Comparison of ENCODE assay signal across 12 cellular contexts in the genomic region with DNA sequence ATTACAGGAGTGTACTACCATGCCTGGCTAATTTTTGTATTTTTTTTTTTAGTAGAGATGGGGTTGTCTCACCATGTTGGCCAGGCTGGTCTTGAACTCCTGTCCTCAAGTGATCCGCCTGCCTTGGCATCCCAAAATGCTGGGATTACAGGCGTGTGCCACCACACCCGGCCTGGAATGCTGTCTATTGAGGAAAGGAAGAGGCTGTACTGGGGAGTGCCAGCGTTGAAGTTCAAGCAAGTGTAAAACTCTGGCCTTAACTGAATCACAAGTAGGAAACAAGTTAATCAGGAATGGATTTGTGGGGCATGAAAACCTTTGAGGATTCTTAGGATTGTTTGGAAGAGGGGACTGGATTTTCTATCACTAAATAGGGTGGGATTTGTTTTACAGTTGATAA. TPM values are rescaled to one million over a fixed set of nuclear protein-coding genes. Genes with fewer than 3 reads are reported as not detected.
A peak's percentile ranks its signal among the peaks of the same experiment; 100 is the strongest.
DNase-seq lines count a peak whose midpoint lies in the region; ATAC-seq and TF ChIP-seq lines count a peak whose summit lies in the region.
"Had no signal": no experiment of that assay in that cellular context is flagged by ENCODE, and none has a peak within 500 bp of the region (broad histone marks: within the 10 kb centered on the region; RNA-seq: fewer than 3 reads in every experiment).

No MANE protein-coding gene starts in this region.

- 65% methylated on average over 4 of the region's 4 CpGs; no CpG with 5 or more reads in 1 of the 2 donors for WGBS in transverse colon (ENCODE audit: low coverage in 1 of 2), 2 donors
- WGBS in trophoblast cell (ENCODE audit: extremely low coverage, insufficient coverage, insufficient read length) = no CpG with 5 or more reads among the region's 4 CpGs

- H3K79me2 ChIP-seq in trophoblast cell (ENCODE audit: control insufficient read depth, insufficient read depth, low read length, poor library complexity) = no peaks in the 10 kb centered on the region

- H3K9ac ChIP-seq in iPS-20b (ENCODE audit: low read depth, low read length) (peak overlapping the region; percentile 75; the same call in 1 of the 2 replicates), trophoblast cell (ENCODE audit: low read length) (no peak overlapping the region)

- no peak overlapping the region for H3K18ac ChIP-seq in trophoblast cell (ENCODE audit: low read length)

- DNase-seq in activated naive CD4-positive, alpha-beta T cell treated with anti-CD3 and anti-CD28 coated beads, Interleukin-2, amount 10 ng/mL, durations not matched to agents 7 days and 5 days = no peak
- no peak for DNase-seq in activated naive CD4-positive, alpha-beta T cell treated with Interleukin-2 at 50 U/mL for 16 hours
- no peak for DNase-seq in activated CD8-positive, alpha-beta T cell treated with anti-CD3 and anti-CD28 coated beads, Interleukin-2, amount 10 ng/mL, durations not matched to agents 7 days and 5 days
- DNase-seq in transverse colon (peak; percentile 50), trophoblast cell (no peak), activated gamma-delta T cell treated with Interleukin-2 at 50 U/mL for 16 hours (no peak), coronary artery (ENCODE audit: low spot score) (no peak)
- DNase-seq: caudate nucleus, NCI-H2029 treated with DMSO at 0.1 percent for 48 hours, posterior cingulate gyrus had no signal

- H3K27me3 ChIP-seq in iPS-20b (ENCODE audit: insufficient read depth, low read length) (no peaks in the 10 kb centered on the region), transverse colon (no peaks in the 10 kb centered on the region), trophoblast cell (ENCODE audit: insufficient read depth, low read length) (no peaks in the 10 kb centered on the region)

- no peaks in the 10 kb centered on the region for H3K36me3 ChIP-seq in iPS-20b (ENCODE audit: insufficient read depth, low read depth, low read length)
- H3K36me3 ChIP-seq in transverse colon = no peaks in the 10 kb centered on the region
- no peaks in the 10 kb centered on the region for H3K36me3 ChIP-seq in trophoblast cell (ENCODE audit: control insufficient read depth in 1 of 2, insufficient read depth in 2 of 2, low read length in 2 of 2)

- no peaks in the 10 kb centered on the region for H3K9me3 Mint-ChIP-seq in activated naive CD4-positive, alpha-beta T cell treated with anti-CD3 and anti-CD28 coated beads, Interleukin-2, amount 10 ng/mL, durations not matched to agents 7 days and 5 days
- no peaks in the 10 kb centered on the region for H3K9me3 Mint-ChIP-seq in activated CD8-positive, alpha-beta T cell treated with anti-CD3 and anti-CD28 coated beads, Interleukin-2, amount 10 ng/mL, durations not matched to agents 7 days and 5 days (ENCODE audit: insufficient read depth)

- no peak overlapping the region for H4K91ac ChIP-seq in trophoblast cell (ENCODE audit: low read depth, low read length)

- H2AK5ac ChIP-seq in trophoblast cell (ENCODE audit: low read length) = no peak overlapping the region

- H3K27ac Mint-ChIP-seq in activated naive CD4-positive, alpha-beta T cell treated with anti-CD3 and anti-CD28 coated beads, Interleukin-2, amount 10 ng/mL, durations not matched to agents 7 days and 5 days = peak overlapping the region; percentile 89
- H3K27ac Mint-ChIP-seq in activated CD8-positive, alpha-beta T cell treated with anti-CD3 and anti-CD28 coated beads, Interleukin-2, amount 10 ng/mL, durations not matched to agents 7 days and 5 days = peak overlapping the region; percentile 41

- H2AFZ ChIP-seq in trophoblast cell (ENCODE audit: insufficient read depth, low read length, poor library complexity) = no peak overlapping the region

- H2BK5ac ChIP-seq in trophoblast cell (ENCODE audit: low read depth, low read length, poor library complexity) = no peak overlapping the region

- CTCF ChIA-PET in activated naive CD4-positive, alpha-beta T cell treated with anti-CD3 and anti-CD28 coated beads, Interleukin-2, amount 10 ng/mL, durations not matched to agents 7 days and 5 days (lab: Charles Lee) = no interaction called here
- CTCF ChIA-PET in activated CD8-positive, alpha-beta T cell treated with anti-CD3 and anti-CD28 coated beads, Interleukin-2, amount 10 ng/mL, durations not matched to agents 7 days and 5 days (lab: Charles Lee) = interaction anchor here (4.8 kb wide), 1 partner anchor 9 kb away, joined by 38 read pairs; no protein-coding TSS in a partner anchor

- TF ChIP-seq EP300 in transverse colon (IDR thresholded peaks at IDR 0.05; ENCODE audit: low read depth) = no peak

- H3K4me2 ChIP-seq in trophoblast cell (ENCODE audit: low read length) = no peak overlapping the region

- intact Hi-C loops in transverse colon (cut with DNase I; ENCODE audit: low total_unique reads) = no loop called here

- TF ChIP-seq CTCF in transverse colon (IDR thresholded peaks at IDR 0.05) (no peak), coronary artery (IDR thresholded peaks at IDR 0.05) (no peak)

- H3K4me3 Mint-ChIP-seq in activated naive CD4-positive, alpha-beta T cell treated with anti-CD3 and anti-CD28 coated beads, Interleukin-2, amount 10 ng/mL, durations not matched to agents 7 days and 5 days = peak overlapping the region; percentile 27
- H3K4me3 Mint-ChIP-seq in activated CD8-positive, alpha-beta T cell treated with anti-CD3 and anti-CD28 coated beads, Interleukin-2, amount 10 ng/mL, durations not matched to agents 7 days and 5 days = peak overlapping the region; percentile 16

- peaks cover 7% of the 10 kb centered on the region; the same call in 1 of the 2 replicates for H3K4me1 ChIP-seq in iPS-20b (ENCODE audit: insufficient read depth, low read length)
- peaks cover 17 to 40% (median 21%) of the 10 kb centered on the region in 4 donors for H3K4me1 ChIP-seq in transverse colon
- peaks cover 0 to 3% of the 10 kb centered on the region in 2 experiments for H3K4me1 ChIP-seq in trophoblast cell (ENCODE audit: control insufficient read depth in 1 of 2, insufficient read depth in 2 of 2, low read length in 2 of 2)

- no peak for ATAC-seq in activated CD8-positive, alpha-beta T cell treated with anti-CD3 and anti-CD28 coated beads, Interleukin-2, amount 10 ng/mL, durations not matched to agents 7 days and 5 days

- no peak overlapping the region for H4K12ac ChIP-seq in trophoblast cell (ENCODE audit: low read depth, low read length)

- peaks cover 2% of the 10 kb centered on the region for H3K36me3 Mint-ChIP-seq in activated naive CD4-positive, alpha-beta T cell treated with anti-CD3 and anti-CD28 coated beads, Interleukin-2, amount 10 ng/mL, durations not matched to agents 7 days and 5 days
- H3K36me3 Mint-ChIP-seq in activated CD8-positive, alpha-beta T cell treated with anti-CD3 and anti-CD28 coated beads, Interleukin-2, amount 10 ng/mL, durations not matched to agents 7 days and 5 days (ENCODE audit: low read depth) = peaks cover 3% of the 10 kb centered on the region

- H3K79me1 ChIP-seq in trophoblast cell (ENCODE audit: low read length) = peaks cover 5% of the 10 kb centered on the region

- no peak overlapping the region for H2BK12ac ChIP-seq in trophoblast cell (ENCODE audit: low read length)

- no peak overlapping the region for H3K14ac ChIP-seq in trophoblast cell (ENCODE audit: low read length)

- H3K27ac ChIP-seq in iPS-20b (ENCODE audit: low read length) = no peak overlapping the region
- peak overlapping the region; percentile 94 to 97 (median 96) for H3K27ac ChIP-seq in transverse colon
- H3K27ac ChIP-seq in trophoblast cell (ENCODE audit: low read depth, low read length) = no peak overlapping the region
- H3K27ac ChIP-seq in coronary artery = no peak overlapping the region

- no peaks in the 10 kb centered on the region for H3K9me3 ChIP-seq in iPS-20b (ENCODE audit: insufficient read depth, low read depth, low read length)
- no peaks in the 10 kb centered on the region for H3K9me3 ChIP-seq in transverse colon
- H3K9me3 ChIP-seq in trophoblast cell (ENCODE audit: insufficient read depth, low read depth, low read length) = peaks cover 1% of the 10 kb centered on the region

- H3K4me1 Mint-ChIP-seq in activated naive CD4-positive, alpha-beta T cell treated with anti-CD3 and anti-CD28 coated beads, Interleukin-2, amount 10 ng/mL, durations not matched to agents 7 days and 5 days = peaks cover 34% of the 10 kb centered on the region
- peaks cover 32% of the 10 kb centered on the region for H3K4me1 Mint-ChIP-seq in activated CD8-positive, alpha-beta T cell treated with anti-CD3 and anti-CD28 coated beads, Interleukin-2, amount 10 ng/mL, durations not matched to agents 7 days and 5 days (ENCODE audit: low read depth)

- no peak overlapping the region; the same call in 1 of the 2 replicates for H3K4me3 ChIP-seq in iPS-20b (ENCODE audit: low read length)
- no peak overlapping the region for H3K4me3 ChIP-seq in transverse colon
- H3K4me3 ChIP-seq in trophoblast cell (ENCODE audit: low read depth, low read length) = no peak overlapping the region
- H3K4me3 ChIP-seq in coronary artery = no peak overlapping the region

- TF ChIP-seq POLR2A in transverse colon (IDR thresholded peaks at IDR 0.05) = no peak

- no peak overlapping the region for H4K8ac ChIP-seq in trophoblast cell (ENCODE audit: low read depth, low read length)

- H3K23ac ChIP-seq in trophoblast cell (ENCODE audit: low read length) = no peak overlapping the region

- peaks cover 6% of the 10 kb centered on the region for H3K27me3 Mint-ChIP-seq in activated naive CD4-positive, alpha-beta T cell treated with anti-CD3 and anti-CD28 coated beads, Interleukin-2, amount 10 ng/mL, durations not matched to agents 7 days and 5 days
- H3K27me3 Mint-ChIP-seq in activated CD8-positive, alpha-beta T cell treated with anti-CD3 and anti-CD28 coated beads, Interleukin-2, amount 10 ng/mL, durations not matched to agents 7 days and 5 days (ENCODE audit: low read depth) = no peaks in the 10 kb centered on the region

- H2BK120ac ChIP-seq in trophoblast cell (ENCODE audit: insufficient read depth, low read length, poor library complexity) = no peak overlapping the region

- POLR2A ChIA-PET in activated CD8-positive, alpha-beta T cell treated with anti-CD3 and anti-CD28 coated beads, Interleukin-2, amount 10 ng/mL, durations not matched to agents 7 days and 5 days (lab: Charles Lee) = no interaction called here

- H3K4ac ChIP-seq in trophoblast cell (ENCODE audit: low read depth, low read length) = no peak overlapping the region

- in situ Hi-C loops in transverse colon (cut with MboI; ENCODE audit: low pct_ligation_motif_present in 1 of 4, low pct_unique_long_range_greater_than_20kb in 1 of 4, low sequenced_read_pairs in 3 of 4) = loop anchor here in 1 of 4 donors (5.0 kb wide), 1 partner anchor 87 kb away; a partner anchor contains a TSS

RNA-seq across cellular contexts. Expression of a gene that starts 1.4 kb away (rescaled TPM):
- total RNA-seq in activated CD8-positive, alpha-beta T cell treated with anti-CD3 and anti-CD28 coated beads, Interleukin-2, amount 10 ng/mL, durations not matched to agents 7 days and 5 days = 10 to 100 TPM; 27.5 to 28.9 TPM
- 10 to 100 TPM in 3 of 4 donors, 1 to 10 TPM in 1; 4.0 to 28.4 (median 18.4) TPM for total RNA-seq in transverse colon
- polyA plus RNA-seq in trophoblast cell (2013) = 21.8 and 24.1 TPM in 2 replicates

RNA-seq across cellular contexts. Expression of a gene that starts 32.3 kb away (rescaled TPM):
- not detected for total RNA-seq in activated CD8-positive, alpha-beta T cell treated with anti-CD3 and anti-CD28 coated beads, Interleukin-2, amount 10 ng/mL, durations not matched to agents 7 days and 5 days
- 100 to 1,000 TPM in 1 of 4 donors, 10 to 100 TPM in 3; 31.6 to 115 (median 74.7) TPM for total RNA-seq in transverse colon
- polyA plus RNA-seq in trophoblast cell (2013) = 0.11 and 0.15 TPM in 2 replicates
- total RNA-seq: lung microvascular endothelial cell had no signal

Comparison
In these comparisons a context has a peak if more than half of its experiments do, and no peak if none do; other contexts are left out.
1. H3K27ac ChIP-seq: peak in transverse colon (4 of 4); none in iPS-20b (single experiment), trophoblast cell (single experiment) and coronary artery (0 of 2).
2. RNA of a gene that starts 32.3 kb away (total RNA-seq): 31.6 to 115 TPM in transverse colon; not detected in activated CD8-positive, alpha-beta T cell treated with anti-CD3 and anti-CD28 coated beads, Interleukin-2, amount 10 ng/mL, durations not matched to agents 7 days and 5 days; every median in the first group is over 10 times any median in the second.